In genomic region chr3:122468896-122469533, GRCh38 we compare ENCODE assay signal across 12 cellular contexts. TPM values are rescaled to one million over a fixed set of nuclear protein-coding genes. Genes with fewer than 3 reads are reported as not detected.
DNase-seq lines count a peak whose midpoint lies in the region; ATAC-seq and TF ChIP-seq lines count a peak whose summit lies in the region.
"Had no signal": no experiment of that assay in that cellular context is flagged by ENCODE, and none has a peak within 500 bp of the region (broad histone marks: within the 10 kb centered on the region; RNA-seq: fewer than 3 reads in every experiment).

No MANE protein-coding gene starts in this region.

- H3K9me2 ChIP-seq in GM23338 (ENCODE audit: insufficient read depth): no peaks in the 10 kb centered on the region
- H3K9me2 ChIP-seq in OCI-LY7 (ENCODE audit: insufficient read depth, low read length): no peaks in the 10 kb centered on the region

- peak; percentile 46 for ATAC-seq in GM18861 (IDR thresholded peaks at IDR 0.05; ENCODE audit: unreplicated experiment)
- peak; percentile 96 for ATAC-seq in GM23338
- ATAC-seq in naive B cell (ENCODE audit: low read depth in 2 of 2): no peak
- no peak for ATAC-seq in GM21723 (IDR thresholded peaks at IDR 0.05; ENCODE audit: unreplicated experiment)

- no peaks in the 10 kb centered on the region for H3K9me3 Mint-ChIP-seq in GM23338
- peaks cover 0 to 2% (median 0%) of the 10 kb centered on the region in 7 donors for H3K9me3 Mint-ChIP-seq in naive B cell

- no peaks in the 10 kb centered on the region for H3K27me3 Mint-ChIP-seq in GM23338 (ENCODE audit: insufficient read depth, low read depth, poor library complexity)
- no peaks in the 10 kb centered on the region for H3K27me3 Mint-ChIP-seq in naive B cell

- H3K9me3 ChIP-seq in NT2/D1 (ENCODE audit: insufficient read depth, low read length) (no peaks in the 10 kb centered on the region), OCI-LY7 (ENCODE audit: low read length) (no peaks in the 10 kb centered on the region)

- peaks cover 35% of the 10 kb centered on the region for H4K20me1 ChIP-seq in GM23338 (replicated peaks; ENCODE audit: insufficient read depth)
- peaks cover 19% of the 10 kb centered on the region; the same call in 1 of the 2 replicates for H4K20me1 ChIP-seq in OCI-LY7 (ENCODE audit: insufficient read depth, low read length)

- H3K4me1 Mint-ChIP-seq in GM23338 (peaks cover 46% of the 10 kb centered on the region), naive B cell (peaks cover 27 to 51% (median 32%) of the 10 kb centered on the region in 3 donors)

- H3K79me2 ChIP-seq in GM23338 (replicated peaks; ENCODE audit: insufficient read depth): peaks cover 65% of the 10 kb centered on the region
- H3K79me2 ChIP-seq in OCI-LY7 (ENCODE audit: insufficient read depth, low read depth, low read length): peaks cover 65% of the 10 kb centered on the region

- DNase-seq in GM23338 (ENCODE audit: low spot score) (peak; percentile 77), NT2/D1 (ENCODE audit: low read depth, low spot score) (peak; percentile 39), naive B cell (no peak), NCI-H748 (lab: John Stamatoyannopoulos, UW; ENCODE audit: unreplicated experiment) (no peak), OCI-LY7 (ENCODE audit: low spot score) (no peak), NCI-H226 (no peak)
- DNase-seq: effector CD8-positive, alpha-beta T cell; Karpas-422; NCI-H510A treated with DMSO at 0.1 percent for 48 hours; stimulated activated CD4-positive, alpha-beta T cell treated with anti-CD3 and anti-CD28 coated beads, Interleukin-12 subunit alpha, Interleukin-12 subunit beta, amount 100 ng/mL, for 4 hours had no signal

- H3K36me3 ChIP-seq in GM23338 (ENCODE audit: insufficient read depth) (peaks cover 4% of the 10 kb centered on the region), NT2/D1 (ENCODE audit: insufficient read depth, insufficient read length, low read length) (peaks cover 29% of the 10 kb centered on the region), OCI-LY7 (ENCODE audit: insufficient read depth, low read length) (peaks cover 31% of the 10 kb centered on the region)

- peaks cover 50% of the 10 kb centered on the region for H3K4me1 ChIP-seq in GM23338 (ENCODE audit: insufficient read depth)
- H3K4me1 ChIP-seq in NT2/D1 (ENCODE audit: insufficient read depth, insufficient read length): no peaks in the 10 kb centered on the region
- no peaks in the 10 kb centered on the region for H3K4me1 ChIP-seq in OCI-LY7 (ENCODE audit: insufficient read depth, low read length, poor library complexity, severe bottlenecking)

- H3K4me3 ChIP-seq in GM23338 (peak overlapping the region; percentile 33), NT2/D1 (ENCODE audit: insufficient read length, low read depth) (no peak overlapping the region), OCI-LY7 (ENCODE audit: low read depth, low read length, poor library complexity, severe bottlenecking) (no peak overlapping the region)

- peak overlapping the region; percentile 66 for H3K27ac ChIP-seq in GM23338 (ENCODE audit: low read depth)
- H3K27ac ChIP-seq in OCI-LY7 (ENCODE audit: low read depth, low read length, poor library complexity, severe bottlenecking): no peak overlapping the region

- H3K27me3 ChIP-seq in GM23338 (ENCODE audit: insufficient read depth): no peaks in the 10 kb centered on the region
- H3K27me3 ChIP-seq in NT2/D1 (ENCODE audit: insufficient read depth, insufficient read length): no peaks in the 10 kb centered on the region

- peak overlapping the region; percentile 22 for H3K9ac ChIP-seq in NT2/D1 (ENCODE audit: insufficient read length, low read depth)

- peak overlapping the region; percentile 43 for H3K4me3 Mint-ChIP-seq in GM23338
- H3K4me3 Mint-ChIP-seq in naive B cell: no peak overlapping the region

- H3K27ac Mint-ChIP-seq in GM23338 (no peak overlapping the region), naive B cell (peak overlapping the region in 5 of 6 donors; percentile 35 to 82 (median 60))

- intact Hi-C loops in OCI-LY7 (cut with micrococcal nuclease; ENCODE audit: unreplicated experiment): no loop called here

- H3F3A ChIP-seq in GM23338 (replicated peaks; ENCODE audit: low read depth): no peaks in the 10 kb centered on the region

- TF ChIP-seq CTCF in GM23338 (conservative IDR thresholded peaks at IDR 0.05; ENCODE audit: low read depth in 2 of 2) (no peak), OCI-LY7 (conservative IDR thresholded peaks at IDR 0.05; ENCODE audit: low read length) (no peak)

- CTCF ChIA-PET in OCI-LY7 (lab: Charles Lee; ENCODE audit: unreplicated experiment): no interaction called here

- POLR2A ChIA-PET in OCI-LY7 (lab: Charles Lee): interaction anchor here (0.6 to 0.7 kb wide), 2 partner anchors 9 to 64 kb away, joined by 3 read pairs; no protein-coding TSS in a partner anchor

- peak overlapping the region; percentile 63 for H3K4me2 ChIP-seq in GM23338
- no peak overlapping the region for H3K4me2 ChIP-seq in OCI-LY7 (ENCODE audit: low read length)

- H3K36me3 Mint-ChIP-seq in GM23338 (ENCODE audit: low read depth): peaks cover 16% of the 10 kb centered on the region; the same call in 2 of the 3 replicates
- H3K36me3 Mint-ChIP-seq in naive B cell: peaks cover 0 to 10% of the 10 kb centered on the region in 2 donors

- no peak overlapping the region for H2AFZ ChIP-seq in GM23338
- H2AFZ ChIP-seq in OCI-LY7 (ENCODE audit: low read length): no peak overlapping the region

- BruUV-seq in OCI-LY7 (replicated peaks; lab: Mats Ljungman, UMichigan): no TSS peak

TF ChIP-seq in GM23338, 12 proteins besides CTCF, POLR2A, EP300 and RAD21:
- TF ChIP-seq POLR2AphosphoS5 (IDR thresholded peaks at IDR 0.05; ENCODE audit: low read depth) (no peak), NANOG (IDR thresholded peaks at IDR 0.05; ENCODE audit: borderline replicate concordance) (no peak), ZNF114 (CRISPR knock-in tag; IDR thresholded peaks at IDR 0.05) (no peak), ZNF331 (CRISPR knock-in tag; IDR thresholded peaks at IDR 0.05; ENCODE audit: low read depth) (no peak), EZH2 (IDR thresholded peaks at IDR 0.05; ENCODE audit: low read depth, unreplicated experiment) (no peak), EZH2phosphoT487 (IDR thresholded peaks at IDR 0.05; ENCODE audit: unreplicated experiment) (no peak), STAT1 (IDR thresholded peaks at IDR 0.05; ENCODE audit: unreplicated experiment) (no peak), REST (IDR thresholded peaks at IDR 0.05; ENCODE audit: unreplicated experiment) (no peak)
- TF ChIP-seq, protein P1, sequence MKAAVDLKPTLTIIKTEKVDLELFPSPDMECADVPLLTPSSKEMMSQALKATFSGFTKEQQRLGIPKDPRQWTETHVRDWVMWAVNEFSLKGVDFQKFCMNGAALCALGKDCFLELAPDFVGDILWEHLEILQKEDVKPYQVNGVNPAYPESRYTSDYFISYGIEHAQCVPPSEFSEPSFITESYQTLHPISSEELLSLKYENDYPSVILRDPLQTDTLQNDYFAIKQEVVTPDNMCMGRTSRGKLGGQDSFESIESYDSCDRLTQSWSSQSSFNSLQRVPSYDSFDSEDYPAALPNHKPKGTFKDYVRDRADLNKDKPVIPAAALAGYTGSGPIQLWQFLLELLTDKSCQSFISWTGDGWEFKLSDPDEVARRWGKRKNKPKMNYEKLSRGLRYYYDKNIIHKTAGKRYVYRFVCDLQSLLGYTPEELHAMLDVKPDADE (IDR thresholded peaks at IDR 0.05): no peak

RNA-seq across cellular contexts. Expression of gene KPNA1, which starts 45.7 kb away (rescaled TPM):
- 30.1 and 38.4 TPM in 2 replicates for total RNA-seq in GM23338 (2014; rRNA removed; shearing (Covaris generic))
- 19.8 and 20.5 TPM in 2 replicates for polyA plus RNA-seq in GM23338 (2016; fragmentation: Nextera tagmentation; extraction: Ambion mirVana)
- polyA plus RNA-seq in naive B cell (ENCODE audit: low read depth in 6 of 6): 10 to 100 TPM; 31.5 to 44.1 (median 34.5) TPM
- 20.0 and 24.6 TPM in 2 replicates for total RNA-seq in OCI-LY7 (2014; rRNA removed; shearing (Covaris generic))
- total RNA-seq in OCI-LY7 (2022): 73.1 and 77.5 TPM in 2 replicates

RNA-seq across cellular contexts. Expression of gene WDR5B, which starts 53.2 kb away (rescaled TPM):
- total RNA-seq in GM23338 (2014; rRNA removed; shearing (Covaris generic)): 2.4 and 2.7 TPM in 2 replicates
- polyA plus RNA-seq in GM23338 (2016; fragmentation: Nextera tagmentation; extraction: Ambion mirVana): 0.81 and 0.87 TPM in 2 replicates
- 1 to 10 TPM in 5 of 6 donors, not detected in 1; 1.8 to 3.1 (median 2.6) TPM for polyA plus RNA-seq in naive B cell (ENCODE audit: low read depth in 6 of 6)
- 6.9 and 8.3 TPM in 2 replicates for total RNA-seq in OCI-LY7 (2014; rRNA removed; shearing (Covaris generic))
- 6.3 and 7.3 TPM in 2 replicates for total RNA-seq in OCI-LY7 (2022)

Comparison
In these comparisons a context has a peak if more than half of its experiments do, and no peak if none do; other contexts are left out.
1. ATAC-seq: peak in GM18861 (single experiment) and GM23338 (single experiment); none in naive B cell (0 of 2) and GM21723 (single experiment).
2. DNase-seq: peak in GM23338 (single experiment) and NT2/D1 (single experiment); none in naive B cell (single experiment), NCI-H748 (single experiment), OCI-LY7 (single experiment) and NCI-H226 (single experiment).